ENCODE assay signal across 1 cellular context in the genomic region with DNA sequence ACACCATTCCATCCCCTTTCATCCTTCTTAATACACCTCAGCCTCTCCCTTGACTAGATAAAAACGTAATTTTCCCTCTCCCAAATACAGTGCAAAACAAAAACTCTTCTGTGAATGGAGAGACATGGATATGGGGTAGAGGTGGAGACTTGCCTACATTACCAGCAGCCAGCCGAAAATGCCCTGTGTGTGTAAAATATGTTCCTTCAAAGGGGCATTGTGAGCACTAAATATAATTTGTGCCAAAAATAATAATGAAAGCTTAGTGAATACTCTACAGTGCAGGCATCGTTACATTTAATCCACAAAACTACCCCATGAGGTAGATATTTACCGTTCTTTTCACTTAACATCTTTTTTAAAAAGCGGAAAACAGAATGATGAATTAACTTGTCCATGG.
TF ChIP-seq lines count a peak whose summit lies in the region.

No MANE protein-coding gene starts in this region.

TF ChIP-seq in HepG2, 621 proteins besides CTCF, POLR2A, EP300 and RAD21:
- TF ChIP-seq ZNF652 (CRISPR knock-in tag; IDR thresholded peaks at IDR 0.05; ENCODE audit: borderline replicate concordance, low read depth) (no peak), GATAD1 (CRISPR knock-in tag; IDR thresholded peaks at IDR 0.05) (no peak)
